In genomic region chr6:52326540-52327364, GRCh38 we compare ENCODE assay signal across 22 cellular contexts. TPM values are rescaled to one million over a fixed set of nuclear protein-coding genes. Genes with fewer than 3 reads are reported as not detected.
DNase-seq lines count a peak whose midpoint lies in the region; ATAC-seq, FAIRE-seq and TF ChIP-seq lines count a peak whose summit lies in the region.
"Had no signal": no experiment of that assay in that cellular context is flagged by ENCODE, and none has a peak within 500 bp of the region (broad histone marks: within the 10 kb centered on the region; RNA-seq: fewer than 3 reads in every experiment).

No MANE protein-coding gene starts in this region.

- no peak overlapping the region for H4K91ac ChIP-seq in H9 (ENCODE audit: insufficient read length, low read depth, low read length)

- H3K4me3 Mint-ChIP-seq in H9 = no peak overlapping the region; a peak in 1 of 5 replicates
- peak overlapping the region; percentile 17 for H3K4me3 Mint-ChIP-seq in astrocyte (ENCODE audit: unreplicated experiment)
- H3K4me3 Mint-ChIP-seq in natural killer cell = no peak overlapping the region
- H3K4me3 Mint-ChIP-seq: B cell; dendritic cell treated with granulocyte-macrophage colony-stimulating factor and Interleukin-4, amounts not matched to agents 40 ng/mL and 50 ng/mL, for 4 days; IgD-negative memory B cell; stimulated activated naive B cell treated with anti-CD40 and anti-IgM and Interleukin-4, amounts not matched to agents 10 μg/mL and 1 μg/mL and 100 μg/mL, for 72 hours had no signal

- H3K4me2 ChIP-seq in H9 (ENCODE audit: insufficient read depth, insufficient read length, low read length) (peak overlapping the region; percentile 39), astrocyte (ENCODE audit: low read length) (no peak overlapping the region)
- H3K4me2 ChIP-seq: SK-N-SH had no signal

- no peak overlapping the region for H2BK5ac ChIP-seq in H9 (ENCODE audit: insufficient read length, low read length)

- H3K27ac ChIP-seq in H9 (ENCODE audit: insufficient read length, low read depth, low read length) (peak overlapping the region; percentile 73), astrocyte (ENCODE audit: low read depth, low read length) (no peak overlapping the region), layer of hippocampus (ENCODE audit: low read depth, low read length) (peak overlapping the region; percentile 8), stomach (peak overlapping the region; percentile 66 to 83 (median 78))
- H3K27ac ChIP-seq: brain microvascular endothelial cell, foreskin keratinocyte had no signal

- peaks cover 14% of the 10 kb centered on the region for H3K27me3 Mint-ChIP-seq in H9 (ENCODE audit: low read depth)
- H3K27me3 Mint-ChIP-seq in astrocyte (ENCODE audit: low read depth, unreplicated experiment) = peaks cover 19% of the 10 kb centered on the region
- H3K27me3 Mint-ChIP-seq in natural killer cell (ENCODE audit: low read depth in 2 of 2) = no peaks in the 10 kb centered on the region
- H3K27me3 Mint-ChIP-seq: B cell; stimulated activated naive B cell treated with anti-CD40 and anti-IgM and Interleukin-4, amounts not matched to agents 10 μg/mL and 1 μg/mL and 100 μg/mL, for 72 hours had no signal

- H3K4me1 ChIP-seq in H9 (ENCODE audit: insufficient read depth, low read length) (peaks cover 7% of the 10 kb centered on the region), astrocyte (ENCODE audit: insufficient read depth, low read length) (no peaks in the 10 kb centered on the region), stomach (peaks cover 6 to 45% (median 32%) of the 10 kb centered on the region in 4 donors)
- H3K4me1 ChIP-seq: foreskin keratinocyte had no signal

- H3K36me3 ChIP-seq in astrocyte (ENCODE audit: insufficient read depth, low read length) (no peaks in the 10 kb centered on the region), stomach (no peaks in the 10 kb centered on the region)
- H3K36me3 ChIP-seq: brain microvascular endothelial cell, HAP-1, MG63 had no signal

- no peak overlapping the region for H2BK120ac ChIP-seq in H9 (ENCODE audit: low read depth, low read length, poor library complexity, severe bottlenecking)

- H3K9me3 Mint-ChIP-seq in H9 (no peaks in the 10 kb centered on the region; a peak in 2 of 5 replicates), astrocyte (ENCODE audit: unreplicated experiment) (no peaks in the 10 kb centered on the region), natural killer cell (no peaks in the 10 kb centered on the region)
- H3K9me3 Mint-ChIP-seq: dendritic cell treated with granulocyte-macrophage colony-stimulating factor and Interleukin-4, amounts not matched to agents 40 ng/mL and 50 ng/mL, for 4 days; IgD-negative memory B cell; stimulated activated naive B cell treated with anti-CD40 and anti-IgM and Interleukin-4, amounts not matched to agents 10 μg/mL and 1 μg/mL and 100 μg/mL, for 72 hours had no signal

- H3K4me1 Mint-ChIP-seq in H9 (peaks cover 24 to 34% of the 10 kb centered on the region in 2 experiments), astrocyte (ENCODE audit: low read depth, unreplicated experiment) (peaks cover 5% of the 10 kb centered on the region), natural killer cell (peaks cover 2% of the 10 kb centered on the region in 2 donors)

- no peak overlapping the region for H2BK15ac ChIP-seq in H9 (ENCODE audit: low read depth, low read length)

- ATAC-seq in natural killer cell = no peak
- ATAC-seq: foreskin keratinocyte; stimulated activated naive B cell treated with anti-CD40 and anti-IgM and Interleukin-4, amounts not matched to agents 10 μg/mL and 1 μg/mL and 100 μg/mL, for 72 hours had no signal

- H3K4me3 ChIP-seq in astrocyte (ENCODE audit: insufficient read depth, low read depth, low read length) (no peak overlapping the region), stomach (no peak overlapping the region)
- H3K4me3 ChIP-seq: HAP-1, MG63 had no signal

- no peak overlapping the region for H3K23ac ChIP-seq in H9 (ENCODE audit: insufficient read length, low read depth, low read length)

- H4K8ac ChIP-seq in H9 (replicated peaks; ENCODE audit: insufficient read length, low read depth, low read length) = no peak overlapping the region

- H3K56ac ChIP-seq in H9 (ENCODE audit: insufficient read length, low read depth, low read length) = no peak overlapping the region

- no peak overlapping the region for H3K4ac ChIP-seq in H9 (ENCODE audit: low read depth, low read length)

- H3K9ac ChIP-seq in H9 (ENCODE audit: extremely low read depth, insufficient read length, low read length) (no peak overlapping the region), astrocyte (ENCODE audit: low read length) (no peak overlapping the region)
- H3K9ac ChIP-seq: SK-N-SH had no signal

- TF ChIP-seq CTCF in H9 (conservative IDR thresholded peaks at IDR 0.05) (no peak), astrocyte (IDR thresholded peaks at IDR 0.05; ENCODE audit: insufficient read depth, low read depth, low read length) (no peak), stomach (IDR thresholded peaks at IDR 0.05) (no peak), natural killer cell (IDR thresholded peaks at IDR 0.05) (no peak)

- H3K18ac ChIP-seq in H9 (ENCODE audit: insufficient read length, low read depth, low read length) = no peak overlapping the region

- H3K79me2 ChIP-seq in H9 (ENCODE audit: insufficient read depth, low read length) (no peaks in the 10 kb centered on the region), astrocyte (ENCODE audit: insufficient read depth, low read length) (no peaks in the 10 kb centered on the region)

- H3K9me3 ChIP-seq in H9 (ENCODE audit: control insufficient read depth, low read depth, low read length) (no peaks in the 10 kb centered on the region), astrocyte (ENCODE audit: insufficient read depth, low read depth, low read length) (no peaks in the 10 kb centered on the region), stomach (no peaks in the 10 kb centered on the region)
- H3K9me3 ChIP-seq: HAP-1, MG63, SK-N-SH had no signal

- H4K5ac ChIP-seq in H9 (ENCODE audit: insufficient read length, low read depth, low read length) = no peak overlapping the region

- no peaks in the 10 kb centered on the region for H3K79me1 ChIP-seq in H9 (ENCODE audit: insufficient read depth, low read depth, low read length, poor library complexity, severe bottlenecking)

- no peak for FAIRE-seq in astrocyte (lab: Jason Lieb, UNC)
- FAIRE-seq: G401.6 had no signal

- H4K20me1 ChIP-seq in H9 (ENCODE audit: control insufficient read depth, insufficient read depth, insufficient read length) (no peaks in the 10 kb centered on the region), astrocyte (ENCODE audit: insufficient read depth, low read length) (no peaks in the 10 kb centered on the region)

- intact Hi-C loops in stomach (cut with DNase I; ENCODE audit: low total_unique reads) = no loop called here
- intact Hi-C loops in natural killer cell (cut with micrococcal nuclease) = no loop called here

- no peak overlapping the region for H2AK5ac ChIP-seq in H9 (ENCODE audit: insufficient read length, low read length)

- H3K14ac ChIP-seq in H9 (ENCODE audit: insufficient read depth, low read length) = no peak overlapping the region

- H3K36me3 Mint-ChIP-seq in H9 (ENCODE audit: insufficient read depth in 1 of 3, low read depth in 3 of 3) = peaks cover 0 to 1% (median 0%) of the 10 kb centered on the region in 3 experiments; a peak in 1 of 7 replicates
- H3K36me3 Mint-ChIP-seq in astrocyte (ENCODE audit: low read depth, unreplicated experiment) = no peaks in the 10 kb centered on the region
- H3K36me3 Mint-ChIP-seq in natural killer cell = no peaks in the 10 kb centered on the region
- H3K36me3 Mint-ChIP-seq: IgD-negative memory B cell; stimulated activated naive B cell treated with anti-CD40 and anti-IgM and Interleukin-4, amounts not matched to agents 10 μg/mL and 1 μg/mL and 100 μg/mL, for 72 hours had no signal

- no peak overlapping the region for H3T11ph ChIP-seq in H9 (ENCODE audit: low read length)

- H2AFZ ChIP-seq in H9 (ENCODE audit: low read length) (no peak overlapping the region), astrocyte (ENCODE audit: low read depth, low read length) (no peak overlapping the region)

- DNase-seq in H9 (no peak), astrocyte (ENCODE audit: low read depth) (no peak), stomach (no peak), dermis blood vessel endothelial cell (no peak), DMS153 treated with DMSO at 0.1 percent for 48 hours (lab: John Stamatoyannopoulos, UW; ENCODE audit: unreplicated experiment) (no peak), natural killer cell (no peak)
- DNase-seq: activated CD4-positive, CD25-positive, alpha-beta regulatory T cell; brain microvascular endothelial cell; DMS 273 treated with DMSO at 0.1 percent for 48 hours; foreskin keratinocyte; MG63; midbrain; NCI-H1436; occipital lobe; SK-N-SH; stimulated activated naive B cell treated with anti-CD40 and anti-IgM and Interleukin-4, amounts not matched to agents 10 μg/mL and 1 μg/mL and 100 μg/mL, for 72 hours had no signal

- no peak overlapping the region for H2BK20ac ChIP-seq in H9 (ENCODE audit: low read depth, low read length, poor library complexity, severe bottlenecking)

- TF ChIP-seq POLR2A in stomach (IDR thresholded peaks at IDR 0.05) = no peak

- no peak overlapping the region for H2BK12ac ChIP-seq in H9 (ENCODE audit: insufficient read length, low read depth, low read length)

- no CpG with 5 or more reads among the region's 3 CpGs for WGBS in H9 (ENCODE audit: extremely low coverage, insufficient read length, low lambda C conversion rate)
- WGBS in stomach, 5 donors = 80 to 93% (median 88%) methylated on average over 3 of the region's 3 CpGs

- H3K27me3 ChIP-seq in H9 (ENCODE audit: insufficient read depth, low read length) (no peaks in the 10 kb centered on the region), astrocyte (ENCODE audit: insufficient read depth, low read length) (no peaks in the 10 kb centered on the region), layer of hippocampus (ENCODE audit: control insufficient read depth, insufficient read depth, low read length) (no peaks in the 10 kb centered on the region), stomach (no peaks in the 10 kb centered on the region)
- H3K27me3 ChIP-seq: brain microvascular endothelial cell, MG63 had no signal

- no peak for TF ChIP-seq EP300 in stomach (IDR thresholded peaks at IDR 0.05)

- peak overlapping the region in 2 of 3 experiments; percentile 91 to 97; a peak in 4 of 7 replicates for H3K27ac Mint-ChIP-seq in H9
- H3K27ac Mint-ChIP-seq in astrocyte (ENCODE audit: unreplicated experiment) = no peak overlapping the region
- H3K27ac Mint-ChIP-seq in natural killer cell = no peak overlapping the region
- H3K27ac Mint-ChIP-seq: B cell; dendritic cell treated with granulocyte-macrophage colony-stimulating factor and Interleukin-4, amounts not matched to agents 40 ng/mL and 50 ng/mL, for 4 days; IgD-negative memory B cell; stimulated activated naive B cell treated with anti-CD40 and anti-IgM and Interleukin-4, amounts not matched to agents 10 μg/mL and 1 μg/mL and 100 μg/mL, for 72 hours had no signal

- H3K23me2 ChIP-seq in H9 (ENCODE audit: insufficient read length, low read depth, low read length, poor library complexity, severe bottlenecking) = no peaks in the 10 kb centered on the region

RNA-seq across cellular contexts. Expression of gene PAQR8, which starts 35.2 kb away (rescaled TPM):
- total RNA-seq in H9 (2021) (3.0 and 3.4 TPM in 2 replicates), astrocyte (1.2 and 1.5 TPM in 2 replicates), stomach (10 to 100 TPM; 14.6 to 46.1 (median 19.6) TPM), dermis blood vessel endothelial cell (12.4 and 19.4 TPM in 2 replicates), natural killer cell (1 to 10 TPM; 2.4 to 5.0 (median 4.6) TPM)
- polyA plus RNA-seq in stomach = 1 to 10 TPM; 4.0 to 5.2 (median 5.2) TPM

RNA-seq across cellular contexts. Expression of gene MCM3, which starts 42.2 kb away (rescaled TPM):
- 252 and 255 TPM in 2 replicates for total RNA-seq in H9 (2021)
- total RNA-seq in astrocyte = 18.2 and 21.6 TPM in 2 replicates
- total RNA-seq in stomach = 10 to 100 TPM; 29.0 to 50.0 (median 43.0) TPM
- polyA plus RNA-seq in stomach = 10 to 100 TPM; 22.8 to 25.6 (median 24.0) TPM
- total RNA-seq in dermis blood vessel endothelial cell = 78.8 and 117 TPM in 2 replicates
- total RNA-seq in natural killer cell = 10 to 100 TPM; 26.4 to 46.2 (median 31.5) TPM

Comparison
In these comparisons a context has a peak if more than half of its experiments do, and no peak if none do; other contexts are left out.
1. H3K27ac Mint-ChIP-seq: peak in H9 (2 of 3); none in astrocyte (single experiment) and natural killer cell (0 of 2).